ENCODE assay signal across 8 cellular contexts in the genomic region with DNA sequence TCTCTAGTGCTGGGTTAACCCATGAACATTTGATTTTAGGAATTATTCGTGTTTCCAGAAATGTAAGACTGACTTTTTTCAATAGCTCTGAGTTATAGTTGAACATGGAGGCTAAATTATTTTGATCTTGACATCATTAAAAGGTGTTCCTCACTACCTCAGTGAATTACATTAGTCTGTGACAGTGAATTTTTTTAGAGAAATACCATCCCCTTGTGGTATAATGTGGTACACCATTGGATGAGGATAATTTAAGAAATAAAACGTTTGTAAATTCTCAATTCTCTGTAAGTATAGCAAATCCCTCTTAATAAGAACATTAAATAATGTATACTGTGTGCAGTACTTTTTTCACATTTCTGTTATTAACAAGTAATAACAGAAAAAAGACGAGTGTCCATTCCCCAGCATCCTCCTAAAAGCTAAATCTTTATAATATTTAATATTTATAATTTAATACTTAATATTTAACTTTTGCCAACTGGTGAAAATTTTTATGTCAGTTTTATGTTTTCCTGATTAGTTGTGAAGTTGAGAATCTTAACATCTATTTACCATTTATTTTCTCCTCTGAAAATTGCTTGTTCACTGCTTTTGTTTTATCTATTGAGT.
DNase-seq lines count a peak whose midpoint lies in the region; ATAC-seq, FAIRE-seq and TF ChIP-seq lines count a peak whose summit lies in the region.

No MANE protein-coding gene starts in this region.

- H2AFZ ChIP-seq in H1 (ENCODE audit: low read length), result no peak overlapping the region

- DNase-seq in SIG-M5 treated with dmso at 0.1 percent for 504 hours (lab: John Stamatoyannopoulos, UW; ENCODE audit: unreplicated experiment), result peak; percentile 0
- DNase-seq in SIG-M5 (lab: John Stamatoyannopoulos, UW), result no peak
- peak; percentile 5 for DNase-seq in NCI-H2196 treated with DMSO at 0.1 percent for 48 hours (lab: John Stamatoyannopoulos, UW; ENCODE audit: unreplicated experiment)
- DNase-seq in H1 (ENCODE audit: low read depth in 1 of 2, low spot score in 2 of 2), result no peak
- DNase-seq in renal cortical epithelial cell (ENCODE audit: low read depth), result peak; percentile 55
- DNase-seq in sciatic nerve (ENCODE audit: low spot score), result no peak

- no peaks in the 10 kb centered on the region for H3K27me3 ChIP-seq in H1 (replicated peaks in 1 of 4; ENCODE audit: control insufficient read depth in 3 of 4, extremely low read depth in 1 of 4, insufficient read depth in 3 of 4, low read length in 3 of 4)

- POLR2A ChIA-PET in H1 (lab: Charles Lee; ENCODE audit: partially characterized antibody), result interaction anchor here (0.7 kb wide), 1 partner anchor 16 kb away, joined by 3 read pairs; no protein-coding TSS in a partner anchor

- H3K4ac ChIP-seq in H1 (replicated peaks; ENCODE audit: insufficient read length, low read depth, low read length), result no peak overlapping the region

- ATAC-seq in sciatic nerve, result no peak
- ATAC-seq in GM18909 (IDR thresholded peaks at IDR 0.05; ENCODE audit: poor library complexity, unreplicated experiment), result no peak
- ATAC-seq in GM21360 (IDR thresholded peaks at IDR 0.05; ENCODE audit: unreplicated experiment), result no peak

- H4K91ac ChIP-seq in H1 (replicated peaks; ENCODE audit: insufficient read length, low read length), result no peak overlapping the region

- H2BK20ac ChIP-seq in H1 (ENCODE audit: low read length), result no peak overlapping the region

- H3K9me3 ChIP-seq in H1 (ENCODE audit: insufficient read depth in 2 of 2, low read depth in 1 of 2, low read length in 1 of 2), result peaks cover 3 to 5% of the 10 kb centered on the region in 2 experiments; a peak in 1 of 4 replicates

- peaks cover 0 to 2% (median under 1%) of the 10 kb centered on the region in 4 experiments; a peak in 2 of 7 replicates for H3K4me1 ChIP-seq in H1 (replicated peaks in 1 of 4; ENCODE audit: control insufficient read depth in 3 of 4, insufficient read depth in 4 of 4, low read length in 3 of 4)

- H3K56ac ChIP-seq in H1 (replicated peaks; ENCODE audit: insufficient read length, low read depth, low read length), result no peak overlapping the region

- H2BK5ac ChIP-seq in H1 (ENCODE audit: low read depth, low read length), result no peak overlapping the region

- no peaks in the 10 kb centered on the region for H3K79me1 ChIP-seq in H1 (ENCODE audit: low read depth, low read length)

- H2BK120ac ChIP-seq in H1 (replicated peaks; ENCODE audit: low read depth, low read length), result no peak overlapping the region

- no peak overlapping the region for H3K23ac ChIP-seq in H1 (ENCODE audit: insufficient read length)

- no peak overlapping the region for H4K8ac ChIP-seq in H1 (ENCODE audit: extremely low read depth, insufficient read depth, low read length)

- CTCF ChIA-PET in H1 (lab: Charles Lee; ENCODE audit: partially characterized antibody), result interaction anchor here (0.6 to 4.7 kb wide), 43 partner anchors 9 to 1283 kb away, joined by 3 to 41 read pairs (median 6); no protein-coding TSS in a partner anchor

- no peaks in the 10 kb centered on the region for H3K36me3 ChIP-seq in H1 (ENCODE audit: control insufficient read depth in 2 of 4, insufficient read depth in 4 of 4, low read length in 3 of 4)

- no peak overlapping the region for H3K27ac ChIP-seq in H1 (ENCODE audit: low read depth, low read length)

- H3K4me2 ChIP-seq in H1 (ENCODE audit: insufficient read depth in 1 of 2, low read depth in 2 of 2, low read length in 2 of 2), result no peak overlapping the region

- no peak overlapping the region for H3K14ac ChIP-seq in H1 (ENCODE audit: insufficient read length)

- TF ChIP-seq EP300 in H1 (IDR thresholded peaks at IDR 0.05; ENCODE audit: borderline replicate concordance in 1 of 2, low read depth in 2 of 2, low read length in 2 of 2), result no peak

- H3K18ac ChIP-seq in H1 (ENCODE audit: extremely low read depth, low read length), result no peak overlapping the region

- H2AK5ac ChIP-seq in H1 (ENCODE audit: low read depth, low read length), result no peak overlapping the region

- H3K79me2 ChIP-seq in H1 (ENCODE audit: control insufficient read depth in 1 of 2, insufficient read depth in 2 of 2, low read length in 2 of 2), result no peaks in the 10 kb centered on the region

- no peak overlapping the region for H2BK12ac ChIP-seq in H1 (ENCODE audit: low read depth, low read length)

- FAIRE-seq in H1 (lab: Jason Lieb, UNC), result peak; percentile 69

- no peak overlapping the region for H3K9ac ChIP-seq in H1 (replicated peaks in 1 of 4; ENCODE audit: extremely low read depth in 1 of 4, low read depth in 3 of 4, low read length in 3 of 4)

- no peak overlapping the region for H3K4me3 ChIP-seq in H1 (ENCODE audit: extremely low read depth in 1 of 4, insufficient read depth in 2 of 4, low read depth in 3 of 4, low read length in 4 of 4)

- TF ChIP-seq POLR2A in H1 (IDR thresholded peaks at IDR 0.05; ENCODE audit: control extremely low read depth in 1 of 2, low read depth in 2 of 2, low read length in 2 of 2), result no peak

- H2BK15ac ChIP-seq in H1 (ENCODE audit: low read length), result no peak overlapping the region

- TF ChIP-seq CTCF in H1 (IDR thresholded peaks at IDR 0.05; ENCODE audit: control extremely low read depth in 1 of 3, insufficient read depth in 1 of 3, low read depth in 1 of 3, low read length in 3 of 3), result peak in 2 of 3 experiments; percentile 47 to 67; a peak in 2 of 4 replicates

- no peaks in the 10 kb centered on the region for H4K20me1 ChIP-seq in H1 (replicated peaks in 1 of 2; ENCODE audit: control insufficient read depth in 1 of 2, insufficient read depth in 2 of 2, low read length in 2 of 2)

- H4K5ac ChIP-seq in H1 (ENCODE audit: insufficient read length, low read depth, low read length), result no peak overlapping the region

- TF ChIP-seq RAD21 in H1 (IDR thresholded peaks at IDR 0.05 in 1 of 2, conservative IDR thresholded peaks at IDR 0.05 in 1 of 2; ENCODE audit: low read depth in 2 of 2, low read length in 2 of 2), result peak; percentile 73 to 89

- H3K23me2 ChIP-seq in H1 (ENCODE audit: low read depth, low read length), result no peaks in the 10 kb centered on the region

- WGBS in H1 (ENCODE audit: extremely low coverage in 1 of 2, insufficient coverage in 1 of 2, insufficient read length in 1 of 2, insufficient replicate concordance in 2 of 2, low coverage in 1 of 2, low lambda C conversion rate in 2 of 2, missing lambda C conversion rate in 1 of 2), 2 experiments, result 5% methylated on average over 3 of the region's 3 CpGs; no CpG with 5 or more reads in 1 of the 2 experiments

- intact Hi-C loops in sciatic nerve (cut with DNase I), result no loop called here

TF ChIP-seq in H1, 55 proteins besides CTCF, POLR2A, EP300 and RAD21:
- TF ChIP-seq POU5F1 (IDR thresholded peaks at IDR 0.05; ENCODE audit: low read depth, low read length), result no peak
- no peak for TF ChIP-seq ATF2 (IDR thresholded peaks at IDR 0.05; ENCODE audit: low read length)
- no peak for TF ChIP-seq RXRA (IDR thresholded peaks at IDR 0.05; ENCODE audit: insufficient read depth, low read depth, low read length)
TF ChIP-seq in H1: peak in this region for 0.

Comparison
In these comparisons a context has a peak if more than half of its experiments do, and no peak if none do; other contexts are left out.
1. DNase-seq: peak in SIG-M5 treated with dmso at 0.1 percent for 504 hours (single experiment), NCI-H2196 treated with DMSO at 0.1 percent for 48 hours (single experiment) and renal cortical epithelial cell (single experiment); none in SIG-M5 (single experiment), H1 (0 of 2) and sciatic nerve (single experiment).